ENCODE assay signal across 9 cellular contexts in the genomic region with DNA sequence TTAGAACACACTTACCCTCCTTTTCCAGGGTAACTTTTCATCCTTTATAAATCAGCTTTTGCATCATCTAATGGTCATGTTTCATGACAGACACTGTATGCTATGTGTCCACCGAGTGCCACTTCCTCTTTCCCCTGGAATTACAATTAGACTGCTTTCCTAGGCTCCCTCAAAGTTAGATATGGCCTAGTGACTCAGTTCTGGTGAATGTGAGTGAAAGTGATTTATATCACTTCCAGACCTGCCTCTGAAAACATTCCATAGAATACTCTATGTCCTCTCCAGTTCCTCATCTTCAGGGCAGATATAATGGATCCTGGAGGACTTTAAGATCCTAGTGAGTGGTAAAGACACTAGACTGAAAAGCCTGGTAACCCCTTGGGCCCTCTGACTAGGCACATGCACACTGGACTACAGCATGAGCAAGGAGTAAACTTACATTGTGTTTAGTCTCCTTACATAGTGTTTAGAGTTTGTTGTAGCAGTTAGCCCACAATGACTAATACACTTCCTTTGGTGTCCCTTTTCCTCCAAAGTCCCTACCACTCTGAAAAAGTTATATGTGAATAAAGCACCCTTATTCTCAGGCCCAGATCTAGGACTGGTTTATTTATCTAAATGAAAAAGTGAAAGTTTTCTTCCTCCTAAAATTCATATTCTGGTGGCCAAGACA. TPM values are rescaled to one million over a fixed set of nuclear protein-coding genes. Genes with fewer than 3 reads are reported as not detected.
DNase-seq lines count a peak whose midpoint lies in the region; ATAC-seq, FAIRE-seq and TF ChIP-seq lines count a peak whose summit lies in the region.
"Had no signal": no experiment of that assay in that cellular context is flagged by ENCODE, and none has a peak within 500 bp of the region (broad histone marks: within the 10 kb centered on the region; RNA-seq: fewer than 3 reads in every experiment).

No MANE protein-coding gene starts in this region.

- TF ChIP-seq CTCF in NB4 (IDR thresholded peaks at IDR 0.05; ENCODE audit: low read depth, low read length) (no peak), bronchial epithelial cell (IDR thresholded peaks at IDR 0.05; ENCODE audit: insufficient read depth, low read length, severe bottlenecking) (no peak)

- no peak overlapping the region for H3K4me3 ChIP-seq in NB4 (ENCODE audit: low read depth, low read length)
- H3K4me3 ChIP-seq in bronchial epithelial cell (ENCODE audit: low read depth, low read length), result no peak overlapping the region

- no peak for TF ChIP-seq POLR2A in NB4 (IDR thresholded peaks at IDR 0.05; ENCODE audit: extremely low read depth, insufficient read length)

- peaks cover 17 to 21% of the 10 kb centered on the region in 2 donors for H3K36me3 Mint-ChIP-seq in activated naive CD4-positive, alpha-beta T cell treated with anti-CD3 and anti-CD28 coated beads, Interleukin-2, amount 50 U/mL, for 72 hours

- peaks cover 11 to 23% of the 10 kb centered on the region in 2 donors for H3K9me3 Mint-ChIP-seq in activated naive CD4-positive, alpha-beta T cell treated with anti-CD3 and anti-CD28 coated beads, Interleukin-2, amount 50 U/mL, for 72 hours

- FAIRE-seq in bronchial epithelial cell (lab: Jason Lieb, UNC), result no peak

- ATAC-seq in activated naive CD4-positive, alpha-beta T cell treated with anti-CD3 and anti-CD28 coated beads, Interleukin-2, amount 50 U/mL, for 72 hours, result no peak

- DNase-seq in ELR (ENCODE audit: low read depth) (peak; percentile 96), NB4 (ENCODE audit: low read depth) (peak; percentile 75), bronchial epithelial cell (ENCODE audit: low read depth) (peak; percentile 79), non-pigmented ciliary epithelial cell (ENCODE audit: low read depth) (peak; percentile 83), NCI-H146 (lab: John Stamatoyannopoulos, UW) (no peak), 8988T (no peak), NCI-H1417 treated with DMSO at 0.1 percent for 48 hours (lab: John Stamatoyannopoulos, UW) (no peak)
- no peak for DNase-seq in activated naive CD4-positive, alpha-beta T cell treated with anti-CD3 and anti-CD28 coated beads, Interleukin-2, amount 50 U/mL, for 72 hours (ENCODE audit: low spot score in 2 of 2)

- H3K36me3 ChIP-seq in bronchial epithelial cell (ENCODE audit: control insufficient read depth, insufficient read depth, low read length), result no peaks in the 10 kb centered on the region

- no peak overlapping the region for H3K27ac Mint-ChIP-seq in activated naive CD4-positive, alpha-beta T cell treated with anti-CD3 and anti-CD28 coated beads, Interleukin-2, amount 50 U/mL, for 72 hours
- H3K27ac Mint-ChIP-seq: activated T-helper 1 cell treated with anti-CD3 and anti-CD28 coated beads, Interleukin-12 subunit alpha, Interleukin-12 subunit beta, Interleukin-2, Interleukin-4 antibody, amounts not matched to agents 30 ng/mL and 10 ng/mL and 1 ng/mL, durations not matched to agents 14 hours and 24 hours and 36 hours had no signal

- no peaks in the 10 kb centered on the region for H3K27me3 ChIP-seq in bronchial epithelial cell (ENCODE audit: control insufficient read depth, insufficient read depth, low read length)

RNA-seq across cellular contexts. Expression of gene GPR88, which starts 59.3 kb away (rescaled TPM):
- total RNA-seq in bronchial epithelial cell, result not detected in 2 replicates
- total RNA-seq in activated naive CD4-positive, alpha-beta T cell treated with anti-CD3 and anti-CD28 coated beads, Interleukin-2, amount 50 U/mL, for 72 hours, result not detected

Comparison
In these comparisons a context has a peak if more than half of its experiments do, and no peak if none do; other contexts are left out.
1. DNase-seq: peak in ELR (single experiment), NB4 (single experiment), bronchial epithelial cell (single experiment) and non-pigmented ciliary epithelial cell (single experiment); none in NCI-H146 (single experiment), 8988T (single experiment), activated naive CD4-positive, alpha-beta T cell treated with anti-CD3 and anti-CD28 coated beads, Interleukin-2, amount 50 U/mL, for 72 hours (0 of 2) and NCI-H1417 treated with DMSO at 0.1 percent for 48 hours (single experiment).